In genomic region chr11:111336582-111337256, GRCh38 we compare ENCODE assay signal across 16 cellular contexts. TPM values are rescaled to one million over a fixed set of nuclear protein-coding genes. Genes with fewer than 3 reads are reported as not detected.
DNase-seq lines count a peak whose midpoint lies in the region; ATAC-seq and TF ChIP-seq lines count a peak whose summit lies in the region.
"Had no signal": no experiment of that assay in that cellular context is flagged by ENCODE, and none has a peak within 500 bp of the region (broad histone marks: within the 10 kb centered on the region; RNA-seq: fewer than 3 reads in every experiment).

No MANE protein-coding gene starts in this region.

- no peaks in the 10 kb centered on the region for H4K20me1 ChIP-seq in GM23248 (ENCODE audit: insufficient read depth)

- H3K9ac ChIP-seq in GM23248 = no peak overlapping the region
- H3K9ac ChIP-seq: parathyroid adenoma had no signal

- H3K9me3 ChIP-seq in GM23248 (ENCODE audit: low read depth) = peaks cover 11% of the 10 kb centered on the region
- H3K9me3 ChIP-seq in lower lobe of right lung = no peaks in the 10 kb centered on the region
- H3K9me3 ChIP-seq: SJCRH30 had no signal

- no peak overlapping the region for H2AFZ ChIP-seq in GM23248
- H2AFZ ChIP-seq: parathyroid adenoma had no signal

- DNase-seq in GM23248 (peak; percentile 94), NCI-H526 (lab: John Stamatoyannopoulos, UW) (peak; percentile 95 to 98), dedifferentiated amniotic fluid mesenchymal stem cell (ENCODE audit: extremely low spot score) (peak; percentile 94), lower lobe of right lung (no peak), mesenteric fat pad (ENCODE audit: low spot score) (no peak), hypothalamus (lab: John Stamatoyannopoulos, UW) (no peak), NCI-H1694 (lab: John Stamatoyannopoulos, UW) (no peak)
- DNase-seq: activated CD4-positive, alpha-beta T cell treated with anti-CD3 and anti-CD28 coated beads for 36 hours; glutamatergic neuron; SJCRH30; stimulated activated CD4-positive, alpha-beta T cell treated with anti-CD3 and anti-CD28 coated beads, Interleukin-4, amount 100 ng/mL, for 24 hours; stimulated activated naive CD8-positive, alpha-beta T cell treated with anti-CD3 and anti-CD28 coated beads, Interleukin-15, amount 100 ng/mL, for 72 hours had no signal

- H3K4me1 ChIP-seq in GM23248 (ENCODE audit: insufficient read depth) (peaks cover 27% of the 10 kb centered on the region), lower lobe of right lung (peaks cover 13% of the 10 kb centered on the region)
- H3K4me1 ChIP-seq: SJCRH30 had no signal

- H3K4me2 ChIP-seq in GM23248 (ENCODE audit: unreplicated experiment) = peak overlapping the region; percentile 44

- intact Hi-C loops in lower lobe of right lung (cut with DNase I) = no loop called here

- 53 to 55% methylated on average over 2 of the region's 2 CpGs for WGBS in GM23248 (ENCODE audit: low coverage in 1 of 2, low lambda C conversion rate in 2 of 2, missing lambda C conversion rate in 2 of 2), 2 experiments

- peaks cover 4% of the 10 kb centered on the region; the same call in 1 of the 2 replicates for H3F3A ChIP-seq in GM23248 (ENCODE audit: insufficient read depth)

- no peak for TF ChIP-seq CTCF in lower lobe of right lung (IDR thresholded peaks at IDR 0.05)

- H3K79me2 ChIP-seq in GM23248 (ENCODE audit: insufficient read depth) = no peaks in the 10 kb centered on the region
- H3K79me2 ChIP-seq: parathyroid adenoma had no signal

- in situ Hi-C loops in GM23248 (cut with MboI) = no loop called here

- H3K27me3 ChIP-seq in GM23248 (replicated peaks; ENCODE audit: insufficient read depth) (no peaks in the 10 kb centered on the region), lower lobe of right lung (ENCODE audit: low read depth) (no peaks in the 10 kb centered on the region)
- H3K27me3 ChIP-seq: SJCRH30 had no signal

- H3K36me3 ChIP-seq in GM23248 (ENCODE audit: low read depth) (no peaks in the 10 kb centered on the region), lower lobe of right lung (no peaks in the 10 kb centered on the region)
- H3K36me3 ChIP-seq: SJCRH30 had no signal

- H3K27ac ChIP-seq in GM23248 (no peak overlapping the region), lower lobe of right lung (no peak overlapping the region)
- H3K27ac ChIP-seq: parathyroid adenoma, SJCRH30 had no signal

- ATAC-seq in lower lobe of right lung (peak; percentile 39 to 53), GM18868 (IDR thresholded peaks at IDR 0.05; ENCODE audit: unreplicated experiment) (no peak)
- ATAC-seq: activated CD4-positive, alpha-beta T cell treated with anti-CD3 and anti-CD28 coated beads for 36 hours; activated T-helper 17 cell treated with anti-CD3 and anti-CD28 coated beads, Interleukin-2, amount 50 U/mL, for 72 hours; stimulated activated naive CD8-positive, alpha-beta T cell treated with anti-CD3 and anti-CD28 coated beads, Interleukin-15, amount 100 ng/mL, for 72 hours had no signal

- no peaks in the 10 kb centered on the region for H3K9me2 ChIP-seq in GM23248 (ENCODE audit: insufficient read depth)

- no peak overlapping the region for H3K4me3 ChIP-seq in GM23248
- H3K4me3 ChIP-seq in lower lobe of right lung = no peak overlapping the region
- H3K4me3 ChIP-seq: SJCRH30 had no signal

RNA-seq across cellular contexts. Expression of gene POU2AF3, which starts 38.4 kb away (rescaled TPM):
- not detected in 2 replicates for total RNA-seq in GM23248 (2014; rRNA removed; shearing (Covaris generic))
- not detected in 2 replicates for polyA plus RNA-seq in GM23248 (2016; fragmentation: Nextera tagmentation; extraction: Ambion mirVana)
- total RNA-seq in lower lobe of right lung (3.4 TPM), mesenteric fat pad (0.58 TPM)
- total RNA-seq: activated CD4-positive, alpha-beta T cell treated with anti-CD3 and anti-CD28 coated beads for 36 hours; activated T-helper 17 cell treated with anti-CD3 and anti-CD28 coated beads, Interleukin-2, amount 50 U/mL, for 72 hours; chondrocyte; SJCRH30 had no signal

RNA-seq across cellular contexts. Expression of gene POU2AF1, which starts 42.4 kb away (rescaled TPM):
- total RNA-seq in GM23248 (2014; rRNA removed; shearing (Covaris generic)) = 0.11 TPM in 1 of 2 replicates, not detected in the other
- polyA plus RNA-seq in GM23248 (2016; fragmentation: Nextera tagmentation; extraction: Ambion mirVana) = 0.09 and 0.16 TPM in 2 replicates
- total RNA-seq in lower lobe of right lung = 3.4 TPM
- 0.10 TPM for total RNA-seq in mesenteric fat pad
- total RNA-seq: chondrocyte, SJCRH30 had no signal

Comparison
In these comparisons a context has a peak if more than half of its experiments do, and no peak if none do; other contexts are left out.
1. DNase-seq: peak in GM23248 (single experiment), NCI-H526 (2 of 2) and dedifferentiated amniotic fluid mesenchymal stem cell (single experiment); none in lower lobe of right lung (single experiment), mesenteric fat pad (single experiment), hypothalamus (0 of 51) and NCI-H1694 (single experiment).